1 cellular context compared by ENCODE assay signal in genomic region chr3:8443829-8444791, GRCh38.
TF ChIP-seq lines count a peak whose summit lies in the region.

No MANE protein-coding gene starts in this region.

TF ChIP-seq in HepG2, 621 proteins besides CTCF, POLR2A, EP300 and RAD21 (continued from another document and continues in another):
- no peak for TF ChIP-seq KIAA2018 (CRISPR knock-in tag; IDR thresholded peaks at IDR 0.05; ENCODE audit: borderline replicate concordance)
- TF ChIP-seq ZNF788 (CRISPR knock-in tag; IDR thresholded peaks at IDR 0.05; ENCODE audit: borderline replicate concordance), result peak; percentile 65; the same call in 1 of the 2 replicates
- no peak for TF ChIP-seq ZNF333 (CRISPR knock-in tag; IDR thresholded peaks at IDR 0.05; ENCODE audit: borderline replicate concordance)
- peak; percentile 99; the same call in 1 of the 2 replicates for TF ChIP-seq ZNF292 (CRISPR knock-in tag; IDR thresholded peaks at IDR 0.05; ENCODE audit: borderline replicate concordance, low read depth)
- peak; percentile 88 for TF ChIP-seq MIER3 (CRISPR knock-in tag; IDR thresholded peaks at IDR 0.05; ENCODE audit: borderline replicate concordance)
- no peak; the same call in 1 of the 2 replicates for TF ChIP-seq TAF1 (CRISPR knock-in tag; IDR thresholded peaks at IDR 0.05)
- peak; percentile 95 for TF ChIP-seq TARDBP (CRISPR knock-in tag; IDR thresholded peaks at IDR 0.05)
- TF ChIP-seq ZBTB26 (CRISPR knock-in tag; IDR thresholded peaks at IDR 0.05; ENCODE audit: borderline replicate concordance), result peak; percentile 50; the same call in 1 of the 2 replicates
- TF ChIP-seq ZNF746 (CRISPR knock-in tag; IDR thresholded peaks at IDR 0.05), result peak; percentile 42; the same call in 1 of the 2 replicates
- no peak for TF ChIP-seq ZNF550 (CRISPR knock-in tag; IDR thresholded peaks at IDR 0.05; ENCODE audit: borderline replicate concordance)
- TF ChIP-seq ZNF605 (CRISPR knock-in tag; IDR thresholded peaks at IDR 0.05), result peak; percentile 88; the same call in 1 of the 2 replicates
- TF ChIP-seq SNRNP70 (IDR thresholded peaks at IDR 0.05; ENCODE audit: low read depth, low read length), result no peak
- no peak for TF ChIP-seq SCMH1 (CRISPR knock-in tag; IDR thresholded peaks at IDR 0.05; ENCODE audit: borderline replicate concordance)
- TF ChIP-seq RERE (CRISPR knock-in tag; IDR thresholded peaks at IDR 0.05; ENCODE audit: low read depth), result peak; percentile 81; the same call in 1 of the 2 replicates
- TF ChIP-seq ZNF225 (CRISPR knock-in tag; IDR thresholded peaks at IDR 0.05), result no peak
- no peak for TF ChIP-seq ZNF296 (CRISPR knock-in tag; conservative IDR thresholded peaks at IDR 0.05)
- TF ChIP-seq SMARCC2 (IDR thresholded peaks at IDR 0.05), result no peak
- peak; percentile 92; the same call in 1 of the 2 replicates for TF ChIP-seq AHDC1 (CRISPR knock-in tag; IDR thresholded peaks at IDR 0.05; ENCODE audit: borderline replicate concordance)
- TF ChIP-seq ZNF646 (CRISPR knock-in tag; IDR thresholded peaks at IDR 0.05), result no peak
- no peak for TF ChIP-seq DMAP1 (CRISPR knock-in tag; IDR thresholded peaks at IDR 0.05)
- TF ChIP-seq KLF13 (CRISPR knock-in tag; IDR thresholded peaks at IDR 0.05), result no peak
- peak; percentile 54; the same call in 1 of the 2 replicates for TF ChIP-seq ZNF124 (CRISPR knock-in tag; IDR thresholded peaks at IDR 0.05)
